In genomic region chr7:100678291-100678984, GRCh38 we compare ENCODE assay signal across 12 cellular contexts.
DNase-seq lines count a peak whose midpoint lies in the region; ATAC-seq, FAIRE-seq and TF ChIP-seq lines count a peak whose summit lies in the region.
"Had no signal": no experiment of that assay in that cellular context is flagged by ENCODE, and none has a peak within 500 bp of the region (broad histone marks: within the 10 kb centered on the region; RNA-seq: fewer than 3 reads in every experiment).

No MANE protein-coding gene starts in this region.

- DNase-seq in D721Med (ENCODE audit: insufficient read length, low spot score) (peak; percentile 18), NAMALWA (ENCODE audit: low spot score) (peak; percentile 59), dedifferentiated amniotic fluid mesenchymal stem cell (ENCODE audit: extremely low spot score) (no peak)
- DNase-seq: activated effector memory CD4-positive, alpha-beta T cell treated with anti-CD3 and anti-CD28 coated beads, Interleukin-2, amount 50 U/mL, for 16 hours; NCI-H510A; T-helper 9 cell had no signal

- H3K27ac ChIP-seq in neutrophil, result peak overlapping the region; percentile 100

- H3K27ac Mint-ChIP-seq in dendritic cell treated with granulocyte-macrophage colony-stimulating factor and Interleukin-4, amounts not matched to agents 40 ng/mL and 50 ng/mL, for 4 days, result peak overlapping the region; percentile 16

- no peak for TF ChIP-seq CTCF in D721Med (IDR thresholded peaks at IDR 0.05; ENCODE audit: insufficient read depth, missing control alignments)
- TF ChIP-seq CTCF in neutrophil (IDR thresholded peaks at IDR 0.05), result no peak

- intact Hi-C loops in dendritic cell treated with granulocyte-macrophage colony-stimulating factor and Interleukin-4, amounts not matched to agents 40 ng/mL and 50 ng/mL, for 4 days (cut with micrococcal nuclease), result loop anchor here (10.0 kb wide), 1 partner anchor 94 kb away; the partner anchor contains the start of genes FBXO24 and LRCH4

- H3K36me3 ChIP-seq in neutrophil, result peaks cover 76% of the 10 kb centered on the region

- FAIRE-seq in D721Med (lab: Jason Lieb, UNC), result no peak
- FAIRE-seq: keratinocyte had no signal

- no peaks in the 10 kb centered on the region for H3K27me3 Mint-ChIP-seq in dendritic cell treated with granulocyte-macrophage colony-stimulating factor and Interleukin-4, amounts not matched to agents 40 ng/mL and 50 ng/mL, for 4 days

- no peaks in the 10 kb centered on the region for H3K27me3 ChIP-seq in neutrophil

- H3K4me1 ChIP-seq in neutrophil (ENCODE audit: control insufficient read depth in 1 of 2, insufficient read depth in 1 of 2, low read depth in 1 of 2, low read length in 1 of 2), result peaks cover 43 to 53% of the 10 kb centered on the region in 2 experiments

- ATAC-seq in GM19452 (IDR thresholded peaks at IDR 0.05; ENCODE audit: unreplicated experiment), result no peak
- ATAC-seq in HG02840 (IDR thresholded peaks at IDR 0.05; ENCODE audit: low FRiP score, unreplicated experiment), result no peak
- no peak for ATAC-seq in GM18519 (IDR thresholded peaks at IDR 0.05; ENCODE audit: low FRiP score, unreplicated experiment)

- peaks cover 6% of the 10 kb centered on the region for H3K9me3 ChIP-seq in neutrophil

- no peaks in the 10 kb centered on the region for H3K9me3 Mint-ChIP-seq in dendritic cell treated with granulocyte-macrophage colony-stimulating factor and Interleukin-4, amounts not matched to agents 40 ng/mL and 50 ng/mL, for 4 days

- H3K36me3 Mint-ChIP-seq in dendritic cell treated with granulocyte-macrophage colony-stimulating factor and Interleukin-4, amounts not matched to agents 40 ng/mL and 50 ng/mL, for 4 days (ENCODE audit: low read depth), result peaks cover 94% of the 10 kb centered on the region

- no peak overlapping the region for H3K4me3 Mint-ChIP-seq in dendritic cell treated with granulocyte-macrophage colony-stimulating factor and Interleukin-4, amounts not matched to agents 40 ng/mL and 50 ng/mL, for 4 days

- H3K4me1 Mint-ChIP-seq in dendritic cell treated with granulocyte-macrophage colony-stimulating factor and Interleukin-4, amounts not matched to agents 40 ng/mL and 50 ng/mL, for 4 days (ENCODE audit: low read depth), result peaks cover 42% of the 10 kb centered on the region

- peak overlapping the region in 1 of 2 experiments; percentile 18 for H3K4me3 ChIP-seq in neutrophil (ENCODE audit: low read depth in 1 of 2, low read length in 1 of 2)
